In the genomic region with DNA sequence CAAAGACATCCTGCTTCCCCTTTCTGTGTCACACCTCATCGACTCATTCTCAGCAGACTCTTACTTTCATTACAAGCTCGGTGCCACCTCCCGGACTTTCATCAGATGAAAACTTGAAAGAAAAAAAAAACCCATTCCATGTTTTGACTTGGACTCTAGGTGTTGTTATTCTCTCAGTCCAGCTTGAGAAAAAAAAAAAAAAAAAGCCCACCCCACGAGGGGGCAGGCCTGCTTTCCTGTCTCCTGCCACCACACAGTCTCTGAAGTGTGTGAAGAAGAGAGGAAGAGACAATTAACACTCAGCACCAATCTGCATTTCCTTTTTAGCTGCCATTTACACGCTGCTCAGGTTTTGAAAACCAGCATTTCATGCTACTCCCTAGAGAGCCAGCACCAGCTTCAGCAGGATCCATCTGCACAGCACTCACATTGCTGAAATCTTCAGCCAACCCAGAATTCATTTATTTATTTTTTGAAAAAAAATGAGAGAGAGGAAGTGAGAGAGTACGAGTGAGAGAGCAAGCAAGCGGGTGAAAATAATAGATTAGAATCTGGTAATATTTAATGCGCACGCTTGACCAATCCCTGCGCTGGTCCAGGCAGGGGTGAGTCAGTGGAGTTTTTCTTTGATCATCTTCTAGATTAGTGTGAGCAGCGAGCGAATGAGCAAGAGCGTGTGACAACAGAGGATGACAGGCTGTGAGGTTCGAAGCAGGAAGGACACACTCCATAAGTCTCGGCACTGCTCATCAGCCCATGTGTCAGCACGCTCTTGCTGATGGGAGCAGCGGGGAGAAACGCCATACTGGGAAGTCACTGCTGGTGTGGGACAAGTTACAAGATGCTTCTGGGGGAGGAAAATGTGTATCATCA, we compare ENCODE assay signal across 8 cellular contexts. TPM values are rescaled to one million over a fixed set of nuclear protein-coding genes. Genes with fewer than 3 reads are reported as not detected.
A peak's percentile ranks its signal among the peaks of the same experiment; 100 is the strongest.
DNase-seq lines count a peak whose midpoint lies in the region; ATAC-seq, FAIRE-seq and TF ChIP-seq lines count a peak whose summit lies in the region.

No MANE protein-coding gene starts in this region.

- peak overlapping the region; percentile 66 for H2AFZ ChIP-seq in DND-41 (ENCODE audit: low read depth, low read length)

- H3K79me2 ChIP-seq in DND-41 (ENCODE audit: insufficient read depth, low read length): no peaks in the 10 kb centered on the region

- TF ChIP-seq CTCF in DND-41 (IDR thresholded peaks at IDR 0.05; ENCODE audit: borderline replicate concordance, extremely low read depth, low read length, poor library complexity, severe bottlenecking): peak; percentile 51
- TF ChIP-seq CTCF in bronchial epithelial cell (IDR thresholded peaks at IDR 0.05; ENCODE audit: insufficient read depth, low read length, severe bottlenecking): no peak

- H4K20me1 ChIP-seq in DND-41 (ENCODE audit: insufficient read depth, low read length): no peaks in the 10 kb centered on the region

- H3K4me2 ChIP-seq in DND-41 (ENCODE audit: insufficient read depth, low read length): peak overlapping the region; percentile 70

- H3K4me1 ChIP-seq in DND-41 (ENCODE audit: insufficient read depth, low read length) (peaks cover 25% of the 10 kb centered on the region), mesodermal cell (ENCODE audit: control insufficient read depth, insufficient read depth, low read length, poor library complexity, severe bottlenecking) (peaks cover 13% of the 10 kb centered on the region)

- ATAC-seq in DND-41 (ENCODE audit: insufficient read depth, low read depth) (peak; percentile 86), GM21360 (IDR thresholded peaks at IDR 0.05; ENCODE audit: unreplicated experiment) (peak; percentile 82)
- ATAC-seq in stimulated activated effector memory CD8-positive, alpha-beta T cell treated with anti-CD3 and anti-CD28 coated beads, Interleukin-12 subunit alpha, Interleukin-12 subunit beta, amount 100 ng/mL, for 72 hours: peak; percentile 83

- peak; percentile 69 for DNase-seq in DND-41
- DNase-seq in HK-2 (ENCODE audit: unreplicated experiment): peak; percentile 81
- peak; percentile 61 for DNase-seq in T1000 (lab: John Stamatoyannopoulos, UW)
- peak; percentile 2 for DNase-seq in bronchial epithelial cell (ENCODE audit: low read depth)
- peak; percentile 46 to 82 for DNase-seq in stimulated activated effector memory CD8-positive, alpha-beta T cell treated with anti-CD3 and anti-CD28 coated beads, Interleukin-12 subunit alpha, Interleukin-12 subunit beta, amount 100 ng/mL, for 72 hours (ENCODE audit: low spot score in 2 of 2)
- no peak for DNase-seq in NCI-H1694 (lab: John Stamatoyannopoulos, UW)

- H3K4me3 Mint-ChIP-seq in stimulated activated effector memory CD8-positive, alpha-beta T cell treated with anti-CD3 and anti-CD28 coated beads, Interleukin-12 subunit alpha, Interleukin-12 subunit beta, amount 100 ng/mL, for 72 hours: no peak overlapping the region

- no peak overlapping the region for H3K27ac Mint-ChIP-seq in stimulated activated effector memory CD8-positive, alpha-beta T cell treated with anti-CD3 and anti-CD28 coated beads, Interleukin-12 subunit alpha, Interleukin-12 subunit beta, amount 100 ng/mL, for 72 hours

- H3K36me3 ChIP-seq in DND-41 (ENCODE audit: insufficient read depth, low read length) (no peaks in the 10 kb centered on the region), bronchial epithelial cell (ENCODE audit: control insufficient read depth, insufficient read depth, low read length) (no peaks in the 10 kb centered on the region), mesodermal cell (ENCODE audit: control insufficient read depth, insufficient read depth, low read length) (no peaks in the 10 kb centered on the region)

- 24 to 32% methylated on average over 11 to 15 of the region's 18 CpGs for WGBS in mesodermal cell (ENCODE audit: insufficient coverage in 2 of 2), 2 experiments

- no peak for FAIRE-seq in bronchial epithelial cell (lab: Jason Lieb, UNC)

- H3K9ac ChIP-seq in DND-41 (ENCODE audit: low read depth, low read length): peak overlapping the region; percentile 52

- H3K9me3 ChIP-seq in DND-41 (ENCODE audit: insufficient read depth, low read length, severe bottlenecking): no peaks in the 10 kb centered on the region
- no peaks in the 10 kb centered on the region for H3K9me3 ChIP-seq in mesodermal cell (ENCODE audit: control insufficient read depth, low read length)

- H3K27me3 ChIP-seq in DND-41 (ENCODE audit: insufficient read depth, low read length, poor library complexity): no peaks in the 10 kb centered on the region
- peaks cover 2% of the 10 kb centered on the region for H3K27me3 ChIP-seq in bronchial epithelial cell (ENCODE audit: control insufficient read depth, insufficient read depth, low read length)

- H3K4me3 ChIP-seq in DND-41 (ENCODE audit: low read depth in 1 of 2, low read length in 2 of 2) (peak overlapping the region; percentile 19 to 58; a peak in 3 of 4 replicates), bronchial epithelial cell (ENCODE audit: low read depth, low read length) (no peak overlapping the region), mesodermal cell (ENCODE audit: extremely low read depth, insufficient read depth, low read length, poor library complexity, severe bottlenecking) (no peak overlapping the region)

- H3K36me3 Mint-ChIP-seq in stimulated activated effector memory CD8-positive, alpha-beta T cell treated with anti-CD3 and anti-CD28 coated beads, Interleukin-12 subunit alpha, Interleukin-12 subunit beta, amount 100 ng/mL, for 72 hours: no peaks in the 10 kb centered on the region

- peaks cover 17% of the 10 kb centered on the region for H3K4me1 Mint-ChIP-seq in stimulated activated effector memory CD8-positive, alpha-beta T cell treated with anti-CD3 and anti-CD28 coated beads, Interleukin-12 subunit alpha, Interleukin-12 subunit beta, amount 100 ng/mL, for 72 hours

- H3K27ac ChIP-seq in DND-41 (ENCODE audit: low read length): peak overlapping the region; percentile 74
- H3K27ac ChIP-seq in mesodermal cell (ENCODE audit: low read depth, low read length, severe bottlenecking): peak overlapping the region; percentile 50

- peaks cover 2% of the 10 kb centered on the region for H3K9me3 Mint-ChIP-seq in stimulated activated effector memory CD8-positive, alpha-beta T cell treated with anti-CD3 and anti-CD28 coated beads, Interleukin-12 subunit alpha, Interleukin-12 subunit beta, amount 100 ng/mL, for 72 hours

RNA-seq across cellular contexts. Expression of a gene that starts 23.5 kb away (rescaled TPM):
- not detected in 2 replicates for total RNA-seq in bronchial epithelial cell
- not detected for polyA plus RNA-seq in mesodermal cell (2013, experiment 1 of 2)
- polyA plus RNA-seq in mesodermal cell (2013, experiment 2 of 2): not detected

RNA-seq across cellular contexts. Expression of a gene that starts 35.1 kb away (rescaled TPM):
- not detected in 2 replicates for total RNA-seq in bronchial epithelial cell
- not detected for polyA plus RNA-seq in mesodermal cell (2013, experiment 1 of 2)
- not detected for polyA plus RNA-seq in mesodermal cell (2013, experiment 2 of 2)

Comparison
In these comparisons a context has a peak if more than half of its experiments do, and no peak if none do; other contexts are left out.
1. H3K4me3 ChIP-seq: peak in DND-41 (2 of 2); none in bronchial epithelial cell (single experiment) and mesodermal cell (single experiment).
2. Peak in every context shown above with its lines, with median percentiles within 50 percentile points of each other: ATAC-seq.